12 cellular contexts compared by ENCODE assay signal in the genomic region with DNA sequence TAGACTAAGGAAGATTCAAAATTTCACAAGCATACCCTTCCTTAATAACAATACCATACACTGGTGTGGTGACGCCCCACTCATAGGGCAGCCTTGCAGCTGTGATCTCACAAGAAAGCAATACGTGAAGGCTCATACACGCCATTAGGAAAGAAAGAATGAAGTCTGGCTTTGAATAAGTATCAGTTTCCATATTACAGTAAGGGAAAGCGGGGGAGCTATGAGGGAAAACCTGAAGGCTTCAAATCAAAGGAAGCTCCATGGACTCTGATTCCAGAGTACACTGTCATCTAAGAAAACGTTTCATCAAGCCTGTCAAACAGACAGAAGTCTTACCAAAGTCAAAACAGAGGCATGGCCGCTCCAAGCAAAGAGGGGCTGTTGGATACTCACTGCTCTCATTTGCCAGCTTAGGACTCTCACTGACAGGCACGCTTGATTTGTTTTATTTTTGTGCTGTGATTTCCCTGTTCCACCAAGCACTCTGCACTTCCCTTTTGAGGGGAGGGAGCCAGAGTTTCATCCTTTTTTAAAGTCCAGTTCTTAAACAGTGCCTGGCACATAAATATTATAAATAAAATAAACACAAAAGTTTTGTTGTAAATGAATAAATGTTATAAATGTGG.
DNase-seq lines count a peak whose midpoint lies in the region; ATAC-seq and TF ChIP-seq lines count a peak whose summit lies in the region.
"Had no signal": no experiment of that assay in that cellular context is flagged by ENCODE, and none has a peak within 500 bp of the region (broad histone marks: within the 10 kb centered on the region; RNA-seq: fewer than 3 reads in every experiment).

No MANE protein-coding gene starts in this region.

- peak overlapping the region; percentile 92 for H2BK20ac ChIP-seq in IMR-90 (ENCODE audit: low read depth, low read length)

- H2BK5ac ChIP-seq in IMR-90 (ENCODE audit: low read depth, low read length, poor library complexity, severe bottlenecking), result peak overlapping the region; percentile 51

- intact Hi-C loops in IMR-90 (cut with micrococcal nuclease), result loop anchor here (5.0 kb wide), 3 partner anchors 66 to 219 kb away; a partner anchor contains a TSS
- intact Hi-C loops in right cardiac atrium (cut with DNase I), result no loop called here

- peak overlapping the region; percentile 50 for H3K14ac ChIP-seq in IMR-90 (replicated peaks; ENCODE audit: low read depth, low read length)

- 20% methylated on average over 1 of the region's 7 CpGs; no CpG with 5 or more reads in 1 of the 2 experiments for WGBS in IMR-90 (ENCODE audit: extremely low coverage in 2 of 2, insufficient read length in 1 of 2), 2 experiments
- WGBS in right cardiac atrium, result 53% methylated on average over 7 of the region's 7 CpGs

- CTCF ChIA-PET in IMR-90 (lab: Yijun Ruan, JAX), result interaction anchor here (0.5 to 1.7 kb wide), 3 partner anchors 9 to 1629 kb away, joined by 3 to 5 read pairs (median 3); no protein-coding TSS in a partner anchor

- ATAC-seq in GM21529 (IDR thresholded peaks at IDR 0.05; ENCODE audit: unreplicated experiment) (peak; percentile 62), IMR-90 (ENCODE audit: low read depth) (no peak), GM21515 (IDR thresholded peaks at IDR 0.05; ENCODE audit: unreplicated experiment) (no peak), right cardiac atrium (no peak), GM19463 (IDR thresholded peaks at IDR 0.05; ENCODE audit: unreplicated experiment) (no peak)

- peak overlapping the region; percentile 95 for H4K91ac ChIP-seq in IMR-90 (ENCODE audit: insufficient read depth, low read depth, low read length)

- H3K56ac ChIP-seq in IMR-90 (ENCODE audit: extremely low read depth, insufficient read depth, low read length), result peak overlapping the region; percentile 81; the same call in 1 of the 2 replicates

- no TSS peak for BruUV-seq in IMR-90 (replicated peaks; lab: Mats Ljungman, UMichigan)

- H2AFZ ChIP-seq in IMR-90 (replicated peaks; ENCODE audit: low read length, poor library complexity), result no peak overlapping the region

- peak overlapping the region; percentile 81 for H3K4ac ChIP-seq in IMR-90 (ENCODE audit: low read depth, low read length)

- H3K4me3 ChIP-seq in IMR-90 (ENCODE audit: insufficient read depth, low read depth, low read length) (no peak overlapping the region), right cardiac atrium (ENCODE audit: low read length) (no peak overlapping the region)

- peak overlapping the region; percentile 85 to 90 for H4K8ac ChIP-seq in IMR-90 (ENCODE audit: low read depth in 2 of 2, low read length in 2 of 2)

- POLR2A ChIA-PET in IMR-90 (lab: Charles Lee; ENCODE audit: unreplicated experiment), result no interaction called here

- H4K20me1 ChIP-seq in IMR-90 (ENCODE audit: insufficient read depth, low read length), result no peaks in the 10 kb centered on the region

- peak overlapping the region; percentile 45 for H4K5ac ChIP-seq in IMR-90 (ENCODE audit: low read depth, low read length)

- H2AK5ac ChIP-seq in IMR-90 (ENCODE audit: low read depth, low read length), result peak overlapping the region; percentile 99

- TF ChIP-seq POLR2A in IMR-90 (IDR thresholded peaks at IDR 0.05; ENCODE audit: low read depth, low read length), result no peak

- H3K9me1 ChIP-seq in IMR-90 (ENCODE audit: insufficient read depth, low read length), result peaks cover 8% of the 10 kb centered on the region; the same call in 1 of the 2 replicates

- peak overlapping the region; percentile 96 for H2BK15ac ChIP-seq in IMR-90 (ENCODE audit: low read depth, low read length)

- peaks cover 0 to 5% of the 10 kb centered on the region in 2 experiments; a peak in 1 of 4 replicates for H3K79me1 ChIP-seq in IMR-90 (ENCODE audit: low read depth in 1 of 2, low read length in 2 of 2)

- dilution Hi-C loops in IMR-90 (cut with HindIII; ENCODE audit: low sequenced_read_pairs, unreplicated experiment), result no loop called here

- TF ChIP-seq RAD21 in IMR-90 (IDR thresholded peaks at IDR 0.05; ENCODE audit: low read length), result no peak

- in situ Hi-C loops in Caki2 (cut with HindIII; ENCODE audit: low pct_unique_long_range_greater_than_20kb, low sequenced_read_pairs) (no loop called here), IMR-90 (cut with MboI; ENCODE audit: low sequenced_read_pairs) (no loop called here)

- H2AK9ac ChIP-seq in IMR-90 (replicated peaks; ENCODE audit: low read depth, low read length, poor library complexity), result peak overlapping the region; percentile 73

- DNase-seq in Caki2 (ENCODE audit: low read depth) (peak; percentile 51), IMR-90 (peak; percentile 37), iris pigment epithelial cell (ENCODE audit: low read depth) (peak; percentile 46), DMS 273 treated with DMSO at 0.1 percent for 48 hours (lab: John Stamatoyannopoulos, UW) (no peak), right cardiac atrium (no peak)
- DNase-seq: cortex of kidney, Kasumi-1, T1000 had no signal

- H3K9me3 ChIP-seq in IMR-90 (ENCODE audit: control insufficient read depth, insufficient read depth, low read length), result no peaks in the 10 kb centered on the region
- H3K9me3 ChIP-seq in right cardiac atrium (ENCODE audit: control insufficient read depth, low read length), result no peaks in the 10 kb centered on the region
- H3K9me3 ChIP-seq: neutrophil had no signal

- H3K36me3 ChIP-seq in IMR-90 (ENCODE audit: control insufficient read depth, insufficient read depth, low read length), result no peaks in the 10 kb centered on the region
- H3K36me3 ChIP-seq: neutrophil had no signal

- peak overlapping the region; percentile 94 for H3K18ac ChIP-seq in IMR-90 (ENCODE audit: low read depth, low read length)

- H3K4me1 ChIP-seq in IMR-90 (ENCODE audit: control insufficient read depth, insufficient read depth, low read length) (peaks cover 25% of the 10 kb centered on the region), right cardiac atrium (ENCODE audit: control insufficient read depth, insufficient read depth, low read length) (no peaks in the 10 kb centered on the region)

- H3K27me3 ChIP-seq in IMR-90 (ENCODE audit: control insufficient read depth, insufficient read depth, low read length), result no peaks in the 10 kb centered on the region
- no peaks in the 10 kb centered on the region for H3K27me3 ChIP-seq in right cardiac atrium (ENCODE audit: control insufficient read depth, insufficient read depth)
- H3K27me3 ChIP-seq: neutrophil had no signal

- peak overlapping the region; percentile 91 for H2BK120ac ChIP-seq in IMR-90 (ENCODE audit: low read depth, low read length)

- no peak for TF ChIP-seq CTCF in IMR-90 (conservative IDR thresholded peaks at IDR 0.05; ENCODE audit: low read depth, low read length)

- H3K23ac ChIP-seq in IMR-90 (ENCODE audit: low read depth, low read length), result peak overlapping the region; percentile 55

- peak overlapping the region; percentile 95; the same call in 1 of the 2 replicates for H3K27ac ChIP-seq in IMR-90 (ENCODE audit: insufficient read depth, low read length)
- no peak overlapping the region for H3K27ac ChIP-seq in right cardiac atrium (ENCODE audit: low read length)
- H3K27ac ChIP-seq: neutrophil had no signal

- H3K4me2 ChIP-seq in IMR-90 (ENCODE audit: low read depth, low read length), result peak overlapping the region; percentile 60

- peak overlapping the region; percentile 51 for H3K9ac ChIP-seq in IMR-90 (ENCODE audit: low read depth, low read length)

TF ChIP-seq in IMR-90, 13 proteins besides CTCF, POLR2A, EP300 and RAD21:
- TF ChIP-seq FOS (IDR thresholded peaks at IDR 0.05; ENCODE audit: low read depth, low read length) (no peak), RCOR1 (IDR thresholded peaks at IDR 0.05; ENCODE audit: insufficient replicate concordance, low read length) (no peak), BHLHE40 (IDR thresholded peaks at IDR 0.05; ENCODE audit: low read depth, low read length) (no peak), CEBPB (IDR thresholded peaks at IDR 0.05; ENCODE audit: low read depth, low read length) (no peak), MAZ (IDR thresholded peaks at IDR 0.05; ENCODE audit: borderline replicate concordance, low read depth, low read length) (no peak), SMC3 (IDR thresholded peaks at IDR 0.05; ENCODE audit: low read depth, low read length) (no peak), MAFK (IDR thresholded peaks at IDR 0.05; ENCODE audit: low read depth, low read length) (no peak), MXI1 (IDR thresholded peaks at IDR 0.05; ENCODE audit: borderline replicate concordance, low read depth, low read length) (no peak), RFX5 (IDR thresholded peaks at IDR 0.05; ENCODE audit: low read depth, low read length) (no peak), CHD1 (IDR thresholded peaks at IDR 0.05; ENCODE audit: low read depth, low read length) (no peak), NFE2L2 (IDR thresholded peaks at IDR 0.05; ENCODE audit: low read depth, low read length) (no peak)
- TF ChIP-seq, protein P1, sequence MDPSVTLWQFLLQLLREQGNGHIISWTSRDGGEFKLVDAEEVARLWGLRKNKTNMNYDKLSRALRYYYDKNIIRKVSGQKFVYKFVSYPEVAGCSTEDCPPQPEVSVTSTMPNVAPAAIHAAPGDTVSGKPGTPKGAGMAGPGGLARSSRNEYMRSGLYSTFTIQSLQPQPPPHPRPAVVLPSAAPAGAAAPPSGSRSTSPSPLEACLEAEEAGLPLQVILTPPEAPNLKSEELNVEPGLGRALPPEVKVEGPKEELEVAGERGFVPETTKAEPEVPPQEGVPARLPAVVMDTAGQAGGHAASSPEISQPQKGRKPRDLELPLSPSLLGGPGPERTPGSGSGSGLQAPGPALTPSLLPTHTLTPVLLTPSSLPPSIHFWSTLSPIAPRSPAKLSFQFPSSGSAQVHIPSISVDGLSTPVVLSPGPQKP (IDR thresholded peaks at IDR 0.05; ENCODE audit: borderline replicate concordance, low read depth, low read length), result no peak
- TF ChIP-seq, protein P2, sequence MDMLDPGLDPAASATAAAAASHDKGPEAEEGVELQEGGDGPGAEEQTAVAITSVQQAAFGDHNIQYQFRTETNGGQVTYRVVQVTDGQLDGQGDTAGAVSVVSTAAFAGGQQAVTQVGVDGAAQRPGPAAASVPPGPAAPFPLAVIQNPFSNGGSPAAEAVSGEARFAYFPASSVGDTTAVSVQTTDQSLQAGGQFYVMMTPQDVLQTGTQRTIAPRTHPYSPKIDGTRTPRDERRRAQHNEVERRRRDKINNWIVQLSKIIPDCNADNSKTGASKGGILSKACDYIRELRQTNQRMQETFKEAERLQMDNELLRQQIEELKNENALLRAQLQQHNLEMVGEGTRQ (IDR thresholded peaks at IDR 0.05; ENCODE audit: low read depth, low read length), result no peak

Comparison
In these comparisons a context has a peak if more than half of its experiments do, and no peak if none do; other contexts are left out.
1. DNase-seq: peak in Caki2 (single experiment), IMR-90 (single experiment) and iris pigment epithelial cell (single experiment); none in DMS 273 treated with DMSO at 0.1 percent for 48 hours (single experiment) and right cardiac atrium (0 of 3).